1 cellular context compared by ENCODE assay signal in the genomic region with DNA sequence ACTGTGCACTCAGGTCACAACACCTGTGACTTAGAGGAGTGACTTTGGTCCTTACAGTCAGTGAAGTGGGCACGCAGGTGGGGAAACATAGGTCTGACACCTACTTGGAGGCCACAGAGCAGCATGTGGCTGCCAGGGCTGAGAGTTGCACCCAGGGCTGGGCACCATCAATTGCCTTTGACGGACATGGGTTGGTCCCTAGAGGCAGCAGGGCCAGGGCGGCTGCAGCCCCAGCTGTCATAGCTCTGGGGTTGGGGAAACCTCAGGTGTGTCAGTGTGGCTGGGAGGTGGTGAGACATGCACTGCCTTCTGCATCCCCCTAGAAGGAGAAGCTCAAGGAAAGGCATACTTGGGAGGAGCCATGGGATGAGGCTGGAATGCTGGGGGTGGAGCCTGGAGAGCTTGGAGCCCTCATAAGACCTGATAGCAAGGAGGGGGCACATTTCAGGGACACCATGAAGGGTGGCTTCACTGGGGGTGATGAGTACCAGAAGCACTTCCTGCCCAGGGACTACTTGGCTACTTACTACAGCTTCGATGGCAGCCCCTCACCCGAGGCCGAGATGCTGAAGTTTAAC.
TF ChIP-seq lines count a peak whose summit lies in the region.

Gene INMT, plus strand, starts transcription at position 440 of the 578 bp plus-strand sequence. Its CDS starts 16 bp downstream, at position 456.

TF ChIP-seq in IMR-90, 13 proteins besides CTCF, POLR2A, EP300 and RAD21:
- TF ChIP-seq, protein P1, sequence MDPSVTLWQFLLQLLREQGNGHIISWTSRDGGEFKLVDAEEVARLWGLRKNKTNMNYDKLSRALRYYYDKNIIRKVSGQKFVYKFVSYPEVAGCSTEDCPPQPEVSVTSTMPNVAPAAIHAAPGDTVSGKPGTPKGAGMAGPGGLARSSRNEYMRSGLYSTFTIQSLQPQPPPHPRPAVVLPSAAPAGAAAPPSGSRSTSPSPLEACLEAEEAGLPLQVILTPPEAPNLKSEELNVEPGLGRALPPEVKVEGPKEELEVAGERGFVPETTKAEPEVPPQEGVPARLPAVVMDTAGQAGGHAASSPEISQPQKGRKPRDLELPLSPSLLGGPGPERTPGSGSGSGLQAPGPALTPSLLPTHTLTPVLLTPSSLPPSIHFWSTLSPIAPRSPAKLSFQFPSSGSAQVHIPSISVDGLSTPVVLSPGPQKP (IDR thresholded peaks at IDR 0.05; ENCODE audit: borderline replicate concordance, low read depth, low read length), result no peak
- TF ChIP-seq USF2 (IDR thresholded peaks at IDR 0.05; ENCODE audit: low read depth, low read length), result no peak
- TF ChIP-seq RCOR1 (IDR thresholded peaks at IDR 0.05; ENCODE audit: insufficient replicate concordance, low read length), result no peak
